1 cellular context compared by ENCODE assay signal in genomic region chr11:57711414-57712255, GRCh38.
TF ChIP-seq lines count a peak whose summit lies in the region.

A gene with protein sequence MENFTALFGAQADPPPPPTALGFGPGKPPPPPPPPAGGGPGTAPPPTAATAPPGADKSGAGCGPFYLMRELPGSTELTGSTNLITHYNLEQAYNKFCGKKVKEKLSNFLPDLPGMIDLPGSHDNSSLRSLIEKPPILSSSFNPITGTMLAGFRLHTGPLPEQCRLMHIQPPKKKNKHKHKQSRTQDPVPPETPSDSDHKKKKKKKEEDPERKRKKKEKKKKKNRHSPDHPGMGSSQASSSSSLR (minus strand): TSS chr11:57712215. CDS start chr11:57712179, 36 bp downstream.

TF ChIP-seq in HEK293, 187 proteins besides CTCF, POLR2A, EP300 and RAD21 (continued from another document):
- TF ChIP-seq, protein P1, sequence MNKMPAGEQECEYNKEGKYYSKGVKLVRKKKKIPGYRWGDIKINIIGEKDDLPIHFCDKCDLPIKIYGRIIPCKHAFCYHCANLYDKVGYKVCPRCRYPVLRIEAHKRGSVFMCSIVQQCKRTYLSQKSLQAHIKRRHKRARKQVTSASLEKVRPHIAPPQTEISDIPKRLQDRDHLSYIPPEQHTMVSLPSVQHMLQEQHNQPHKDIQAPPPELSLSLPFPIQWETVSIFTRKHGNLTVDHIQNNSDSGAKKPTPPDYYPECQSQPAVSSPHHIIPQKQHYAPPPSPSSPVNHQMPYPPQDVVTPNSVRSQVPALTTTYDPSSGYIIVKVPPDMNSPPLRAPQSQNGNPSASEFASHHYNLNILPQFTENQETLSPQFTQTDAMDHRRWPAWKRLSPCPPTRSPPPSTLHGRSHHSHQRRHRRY (tag by site-specific recombination; IDR thresholded peaks at IDR 0.05): no peak
- TF ChIP-seq ZBTB7A (tag by site-specific recombination; IDR thresholded peaks at IDR 0.05; ENCODE audit: low read depth): no peak
- no peak for TF ChIP-seq INSM2 (tag by site-specific recombination; IDR thresholded peaks at IDR 0.05)
- TF ChIP-seq PRDM10 (tag by site-specific recombination; IDR thresholded peaks at IDR 0.05): peak; percentile 96
- no peak for TF ChIP-seq ZNF391 (tag by site-specific recombination; IDR thresholded peaks at IDR 0.05; ENCODE audit: borderline replicate concordance, low read depth)
- TF ChIP-seq ZNF76 (tag by site-specific recombination; IDR thresholded peaks at IDR 0.05; ENCODE audit: borderline replicate concordance, low read depth): no peak
- TF ChIP-seq, protein P2, sequence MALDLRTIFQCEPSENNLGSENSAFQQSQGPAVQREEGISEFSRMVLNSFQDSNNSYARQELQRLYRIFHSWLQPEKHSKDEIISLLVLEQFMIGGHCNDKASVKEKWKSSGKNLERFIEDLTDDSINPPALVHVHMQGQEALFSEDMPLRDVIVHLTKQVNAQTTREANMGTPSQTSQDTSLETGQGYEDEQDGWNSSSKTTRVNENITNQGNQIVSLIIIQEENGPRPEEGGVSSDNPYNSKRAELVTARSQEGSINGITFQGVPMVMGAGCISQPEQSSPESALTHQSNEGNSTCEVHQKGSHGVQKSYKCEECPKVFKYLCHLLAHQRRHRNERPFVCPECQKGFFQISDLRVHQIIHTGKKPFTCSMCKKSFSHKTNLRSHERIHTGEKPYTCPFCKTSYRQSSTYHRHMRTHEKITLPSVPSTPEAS (tag by site-specific recombination; IDR thresholded peaks at IDR 0.05): no peak
- TF ChIP-seq, protein P3, sequence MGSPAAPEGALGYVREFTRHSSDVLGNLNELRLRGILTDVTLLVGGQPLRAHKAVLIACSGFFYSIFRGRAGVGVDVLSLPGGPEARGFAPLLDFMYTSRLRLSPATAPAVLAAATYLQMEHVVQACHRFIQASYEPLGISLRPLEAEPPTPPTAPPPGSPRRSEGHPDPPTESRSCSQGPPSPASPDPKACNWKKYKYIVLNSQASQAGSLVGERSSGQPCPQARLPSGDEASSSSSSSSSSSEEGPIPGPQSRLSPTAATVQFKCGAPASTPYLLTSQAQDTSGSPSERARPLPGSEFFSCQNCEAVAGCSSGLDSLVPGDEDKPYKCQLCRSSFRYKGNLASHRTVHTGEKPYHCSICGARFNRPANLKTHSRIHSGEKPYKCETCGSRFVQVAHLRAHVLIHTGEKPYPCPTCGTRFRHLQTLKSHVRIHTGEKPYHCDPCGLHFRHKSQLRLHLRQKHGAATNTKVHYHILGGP (tag by site-specific recombination; IDR thresholded peaks at IDR 0.05): no peak
- TF ChIP-seq ZFHX2 (tag by site-specific recombination; conservative IDR thresholded peaks at IDR 0.05): peak; percentile 46
- peak; percentile 76 for TF ChIP-seq PATZ1 (tag by site-specific recombination; IDR thresholded peaks at IDR 0.05)
- TF ChIP-seq ZNF121 (tag by site-specific recombination; IDR thresholded peaks at IDR 0.05): no peak
- peak; percentile 40; the same call in 1 of the 2 replicates for TF ChIP-seq KLF16 (tag by site-specific recombination; IDR thresholded peaks at IDR 0.05)
- no peak for TF ChIP-seq ZNF426 (tag by site-specific recombination; IDR thresholded peaks at IDR 0.05)
- peak; percentile 21; the same call in 1 of the 2 replicates for TF ChIP-seq ZBTB20 (tag by site-specific recombination; IDR thresholded peaks at IDR 0.05)
- TF ChIP-seq TRIM28 (IDR thresholded peaks at IDR 0.05; ENCODE audit: borderline replicate concordance, low read length): 0 out of 2 replicates have a peak, but pooled peaks have one; percentile 6
- no peak for TF ChIP-seq ZNF529 (tag by site-specific recombination; IDR thresholded peaks at IDR 0.05; ENCODE audit: insufficient replicate concordance)
- no peak for TF ChIP-seq ZFP3 (tag by site-specific recombination; IDR thresholded peaks at IDR 0.05; ENCODE audit: low read depth)
- 0 out of 2 replicates have a peak, but pooled peaks have one; percentile 43 for TF ChIP-seq GLIS2 (tag by site-specific recombination; IDR thresholded peaks at IDR 0.05)
- TF ChIP-seq ZNF184 (tag by site-specific recombination; IDR thresholded peaks at IDR 0.05): no peak
- TF ChIP-seq, protein P4, sequence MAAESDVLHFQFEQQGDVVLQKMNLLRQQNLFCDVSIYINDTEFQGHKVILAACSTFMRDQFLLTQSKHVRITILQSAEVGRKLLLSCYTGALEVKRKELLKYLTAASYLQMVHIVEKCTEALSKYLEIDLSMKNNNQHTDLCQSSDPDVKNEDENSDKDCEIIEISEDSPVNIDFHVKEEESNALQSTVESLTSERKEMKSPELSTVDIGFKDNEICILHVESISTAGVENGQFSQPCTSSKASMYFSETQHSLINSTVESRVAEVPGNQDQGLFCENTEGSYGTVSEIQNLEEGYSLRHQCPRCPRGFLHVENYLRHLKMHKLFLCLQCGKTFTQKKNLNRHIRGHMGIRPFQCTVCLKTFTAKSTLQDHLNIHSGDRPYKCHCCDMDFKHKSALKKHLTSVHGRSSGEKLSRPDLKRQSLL (tag by site-specific recombination; IDR thresholded peaks at IDR 0.05): peak; percentile 44; the same call in 1 of the 2 replicates
- TF ChIP-seq ZNF2 (tag by site-specific recombination; IDR thresholded peaks at IDR 0.05): no peak
- no peak for TF ChIP-seq ZNF146 (tag by site-specific recombination; IDR thresholded peaks at IDR 0.05)
- 0 out of 2 replicates have a peak, but pooled peaks have one; percentile 26 for TF ChIP-seq ZNF366 (tag by site-specific recombination; conservative IDR thresholded peaks at IDR 0.05)
- TF ChIP-seq GLIS1 (tag by site-specific recombination; IDR thresholded peaks at IDR 0.05): peak; percentile 13; the same call in 1 of the 2 replicates
